12 cellular contexts compared by ENCODE assay signal in the genomic region with DNA sequence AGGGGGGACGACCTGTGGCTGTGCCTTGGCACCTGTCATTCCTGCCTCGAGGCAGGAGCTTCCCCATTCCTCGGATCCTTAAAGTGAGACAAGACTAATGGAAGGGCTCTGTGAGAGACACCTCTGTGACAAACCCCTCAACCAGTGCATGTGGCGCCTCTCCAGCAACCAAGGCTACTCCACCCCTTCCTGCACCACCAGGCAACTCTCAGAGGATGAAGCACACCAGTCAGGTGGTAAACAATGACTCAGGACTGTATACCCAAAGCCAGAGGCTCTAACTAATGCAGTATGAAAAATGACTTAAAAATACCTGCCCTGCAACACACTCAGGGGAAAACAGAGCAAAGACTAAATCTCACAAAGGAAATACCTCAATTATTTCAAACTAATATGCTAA.
DNase-seq lines count a peak whose midpoint lies in the region; ATAC-seq and TF ChIP-seq lines count a peak whose summit lies in the region.
"Had no signal": no experiment of that assay in that cellular context is flagged by ENCODE, and none has a peak within 500 bp of the region (broad histone marks: within the 10 kb centered on the region; RNA-seq: fewer than 3 reads in every experiment).

No MANE protein-coding gene starts in this region.

- H3K4me1 ChIP-seq in DND-41 (ENCODE audit: insufficient read depth, low read length) (peaks cover 14% of the 10 kb centered on the region), stomach (peaks cover 0 to 5% (median 0%) of the 10 kb centered on the region in 4 donors)
- H3K4me1 ChIP-seq: adrenal gland, prostate gland had no signal

- H3K4me3 ChIP-seq in DND-41 (ENCODE audit: low read depth in 1 of 2, low read length in 2 of 2) (no peak overlapping the region), stomach (no peak overlapping the region)
- H3K4me3 ChIP-seq: adrenal gland, prostate gland had no signal

- H3K9me3 Mint-ChIP-seq in activated naive CD4-positive, alpha-beta T cell treated with anti-CD3 and anti-CD28 coated beads for 36 hours, result peaks cover 2% of the 10 kb centered on the region

- H3K27me3 ChIP-seq in DND-41 (ENCODE audit: insufficient read depth, low read length, poor library complexity), result no peaks in the 10 kb centered on the region
- no peaks in the 10 kb centered on the region for H3K27me3 ChIP-seq in stomach
- H3K27me3 ChIP-seq: adrenal gland had no signal

- 62 to 73% (median 64%) methylated on average over 4 of the region's 4 CpGs for WGBS in stomach, 5 donors

- no peaks in the 10 kb centered on the region for H3K27me3 Mint-ChIP-seq in T-helper 17 cell
- H3K27me3 Mint-ChIP-seq in activated naive CD4-positive, alpha-beta T cell treated with anti-CD3 and anti-CD28 coated beads for 36 hours (ENCODE audit: low read depth), result no peaks in the 10 kb centered on the region

- no peak overlapping the region for H3K4me2 ChIP-seq in DND-41 (ENCODE audit: insufficient read depth, low read length)

- no peaks in the 10 kb centered on the region for H4K20me1 ChIP-seq in DND-41 (ENCODE audit: insufficient read depth, low read length)

- H3K27ac Mint-ChIP-seq in T-helper 17 cell, result no peak overlapping the region
- peak overlapping the region; percentile 37 for H3K27ac Mint-ChIP-seq in activated naive CD4-positive, alpha-beta T cell treated with anti-CD3 and anti-CD28 coated beads for 36 hours

- H3K27ac ChIP-seq in DND-41 (ENCODE audit: low read length) (no peak overlapping the region), stomach (no peak overlapping the region)
- H3K27ac ChIP-seq: adrenal gland, prostate gland had no signal

- H3K4me1 Mint-ChIP-seq in T-helper 17 cell, result peaks cover 55% of the 10 kb centered on the region
- H3K4me1 Mint-ChIP-seq in activated naive CD4-positive, alpha-beta T cell treated with anti-CD3 and anti-CD28 coated beads for 36 hours (ENCODE audit: low read depth), result peaks cover 66% of the 10 kb centered on the region

- H3K36me3 ChIP-seq in DND-41 (ENCODE audit: insufficient read depth, low read length), result no peaks in the 10 kb centered on the region
- H3K36me3 ChIP-seq in stomach, result no peaks in the 10 kb centered on the region
- H3K36me3 ChIP-seq: adrenal gland, prostate gland had no signal

- CTCF ChIA-PET in activated naive CD4-positive, alpha-beta T cell treated with anti-CD3 and anti-CD28 coated beads for 36 hours (lab: Charles Lee), result no interaction called here

- intact Hi-C loops in activated naive CD4-positive, alpha-beta T cell treated with anti-CD3 and anti-CD28 coated beads for 36 hours (cut with micrococcal nuclease), result no loop called here
- intact Hi-C loops in stomach (cut with DNase I; ENCODE audit: low total_unique reads), result no loop called here

- H3K36me3 Mint-ChIP-seq in T-helper 17 cell (ENCODE audit: low read depth), result peaks cover 2% of the 10 kb centered on the region
- no peaks in the 10 kb centered on the region for H3K36me3 Mint-ChIP-seq in activated naive CD4-positive, alpha-beta T cell treated with anti-CD3 and anti-CD28 coated beads for 36 hours (ENCODE audit: low read depth)

- no peak overlapping the region for H2AFZ ChIP-seq in DND-41 (ENCODE audit: low read depth, low read length)

- peak overlapping the region; percentile 15 for H3K4me3 Mint-ChIP-seq in T-helper 17 cell
- no peak overlapping the region for H3K4me3 Mint-ChIP-seq in activated naive CD4-positive, alpha-beta T cell treated with anti-CD3 and anti-CD28 coated beads for 36 hours

- ATAC-seq in DND-41 (ENCODE audit: insufficient read depth, low read depth), result 0 out of 3 replicates have a peak, but pooled peaks have one; percentile 41
- ATAC-seq in T-helper 17 cell, result peak; percentile 88
- no peak for ATAC-seq in GM21786 (IDR thresholded peaks at IDR 0.05; ENCODE audit: unreplicated experiment)
- ATAC-seq in GM21515 (IDR thresholded peaks at IDR 0.05; ENCODE audit: unreplicated experiment), result no peak

- no peak for TF ChIP-seq EP300 in stomach (IDR thresholded peaks at IDR 0.05)

- no peaks in the 10 kb centered on the region for H3K79me2 ChIP-seq in DND-41 (ENCODE audit: insufficient read depth, low read length)

- H3K9me3 ChIP-seq in DND-41 (ENCODE audit: insufficient read depth, low read length, severe bottlenecking) (no peaks in the 10 kb centered on the region), T-helper 17 cell (ENCODE audit: control insufficient read depth, low read length, poor library complexity, severe bottlenecking) (no peaks in the 10 kb centered on the region), stomach (peaks cover 0 to 4% (median 0%) of the 10 kb centered on the region in 4 donors)
- H3K9me3 ChIP-seq: adrenal gland, prostate gland had no signal

- TF ChIP-seq CTCF in DND-41 (IDR thresholded peaks at IDR 0.05; ENCODE audit: borderline replicate concordance, extremely low read depth, low read length, poor library complexity, severe bottlenecking) (no peak), stomach (IDR thresholded peaks at IDR 0.05) (no peak)

- DNase-seq in DND-41 (peak; percentile 34), T-helper 17 cell (peak in 1 of 3 donors; percentile 14), COLO829 (ENCODE audit: low spot score) (no peak), stomach (no peak)
- DNase-seq in activated naive CD4-positive, alpha-beta T cell treated with anti-CD3 and anti-CD28 coated beads for 36 hours, result peak; percentile 69
- DNase-seq in stimulated activated CD4-positive, alpha-beta T cell treated with anti-CD3 and anti-CD28 coated beads, Interleukin-1b, Interleukin-23, amount 100 ng/mL, for 48 hours, result peak; percentile 41
- DNase-seq: adrenal gland, C1 segment of cervical spinal cord, NCI-H1092 had no signal

- no peak for TF ChIP-seq POLR2A in stomach (IDR thresholded peaks at IDR 0.05)

- H3K9ac ChIP-seq in DND-41 (ENCODE audit: low read depth, low read length), result no peak overlapping the region

Comparison
In these comparisons a context has a peak if more than half of its experiments do, and no peak if none do; other contexts are left out.
1. ATAC-seq: peak in DND-41 (single experiment) and T-helper 17 cell (single experiment); none in GM21786 (single experiment) and GM21515 (single experiment).
2. DNase-seq: peak in DND-41 (single experiment), activated naive CD4-positive, alpha-beta T cell treated with anti-CD3 and anti-CD28 coated beads for 36 hours (single experiment) and stimulated activated CD4-positive, alpha-beta T cell treated with anti-CD3 and anti-CD28 coated beads, Interleukin-1b, Interleukin-23, amount 100 ng/mL, for 48 hours (single experiment); none in COLO829 (single experiment) and stomach (single experiment).